20 cellular contexts compared by ENCODE assay signal in the genomic region with DNA sequence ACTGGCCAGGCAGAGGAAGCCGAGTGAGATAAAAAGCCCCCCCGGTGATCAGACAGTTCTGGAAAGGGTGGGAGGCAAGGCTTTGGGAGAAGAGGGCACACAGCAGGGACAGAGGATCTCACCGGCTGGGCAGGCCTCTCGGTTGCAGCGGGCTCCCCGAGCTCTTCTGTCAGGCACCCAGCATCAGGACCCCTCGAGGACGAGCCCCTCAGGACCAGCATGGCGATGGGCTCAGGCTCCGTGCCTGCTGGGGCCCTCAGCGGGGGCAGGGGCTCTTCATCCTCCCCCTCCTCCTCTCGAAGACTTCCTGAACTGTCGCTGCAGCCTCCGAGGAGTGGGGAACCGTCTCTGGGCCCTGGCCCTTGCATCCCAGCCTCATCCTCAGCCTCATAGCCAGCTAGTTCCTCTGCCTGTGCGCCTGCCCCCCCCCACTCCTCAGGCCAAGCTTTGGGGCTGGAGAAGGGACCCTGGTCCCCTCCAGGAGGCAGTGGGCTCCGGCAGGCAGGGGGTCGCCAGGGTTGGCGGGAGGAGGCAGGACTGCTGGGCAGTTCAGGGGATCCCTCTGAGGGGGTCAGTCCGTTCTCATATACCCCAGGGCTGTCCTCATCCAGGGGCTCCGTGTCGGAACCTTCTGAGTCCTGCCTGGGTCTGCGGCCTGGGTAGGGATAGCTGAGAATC. TPM values are rescaled to one million over a fixed set of nuclear protein-coding genes. Genes with fewer than 3 reads are reported as not detected.
"Had no signal": no experiment of that assay in that cellular context is flagged by ENCODE, and none has a peak within 500 bp of the region (broad histone marks: within the 10 kb centered on the region; RNA-seq: fewer than 3 reads in every experiment).

No MANE protein-coding gene starts in this region.

- H3K4me3 Mint-ChIP-seq: activated CD4-positive, alpha-beta T cell treated with anti-CD3 and anti-CD28 coated beads for 36 hours; activated naive CD8-positive, alpha-beta T cell; T-helper 1 cell treated with Interleukin-12 subunit alpha and Interleukin-12 subunit beta and Interleukin-4 antibody, amounts not matched to agents 30 μg/mL and 1 μg/mL, for 36 hours had no signal

- H3K4me2 ChIP-seq: neural progenitor cell had no signal

- H3K27ac ChIP-seq: brain microvascular endothelial cell, gastroesophageal sphincter, neural progenitor cell, parathyroid adenoma, tibial nerve had no signal

- FAIRE-seq: islet of Langerhans had no signal

- ATAC-seq: activated CD4-positive, alpha-beta T cell treated with anti-CD3 and anti-CD28 coated beads for 36 hours; gastroesophageal sphincter; left colon; SK-N-SH treated with all-trans-retinoic acid at 6 μM for 48 hours had no signal

- H3K79me2 ChIP-seq: parathyroid adenoma had no signal

- H3K27ac Mint-ChIP-seq: activated CD4-positive, alpha-beta T cell treated with anti-CD3 and anti-CD28 coated beads for 36 hours; activated naive CD8-positive, alpha-beta T cell; T-helper 1 cell treated with Interleukin-12 subunit alpha and Interleukin-12 subunit beta and Interleukin-4 antibody, amounts not matched to agents 30 μg/mL and 1 μg/mL, for 36 hours had no signal

- H2AFZ ChIP-seq: neural progenitor cell, parathyroid adenoma had no signal

- H3K9ac ChIP-seq: neural progenitor cell, parathyroid adenoma had no signal

- H3K4me3 ChIP-seq: gastroesophageal sphincter, lung, neural progenitor cell, tibial nerve had no signal

- H3K9me3 Mint-ChIP-seq: neural progenitor cell; T-helper 1 cell treated with Interleukin-12 subunit alpha and Interleukin-12 subunit beta and Interleukin-4 antibody, amounts not matched to agents 30 μg/mL and 1 μg/mL, for 36 hours had no signal

- H3K9me3 ChIP-seq: gastroesophageal sphincter, tibial nerve had no signal

- DNase-seq: activated CD4-positive, alpha-beta T cell treated with anti-CD3 and anti-CD28 coated beads for 36 hours; activated gamma-delta T cell; brain microvascular endothelial cell; dermis blood vessel endothelial cell; erythroblast; left colon; midbrain; retina; stimulated activated CD4-positive, alpha-beta T cell treated with anti-CD3 and anti-CD28 coated beads, Interleukin-4, amount 100 ng/mL, for 1 hour; stimulated activated naive CD4-positive, alpha-beta T cell had no signal

- H3K36me3 ChIP-seq: brain microvascular endothelial cell, gastroesophageal sphincter, neural progenitor cell, tibial nerve had no signal

- H3K36me3 Mint-ChIP-seq: activated naive CD8-positive, alpha-beta T cell had no signal

RNA-seq across cellular contexts. Expression of gene JPH4, which starts 7.6 kb away (rescaled TPM):
- total RNA-seq: activated CD4-positive, alpha-beta T cell treated with anti-CD3 and anti-CD28 coated beads for 36 hours; dermis blood vessel endothelial cell had no signal

RNA-seq across cellular contexts. Expression of gene ZFHX2, which starts 19.4 kb away (rescaled TPM):
- total RNA-seq: skeletal muscle tissue had no signal
